In the genomic region with DNA sequence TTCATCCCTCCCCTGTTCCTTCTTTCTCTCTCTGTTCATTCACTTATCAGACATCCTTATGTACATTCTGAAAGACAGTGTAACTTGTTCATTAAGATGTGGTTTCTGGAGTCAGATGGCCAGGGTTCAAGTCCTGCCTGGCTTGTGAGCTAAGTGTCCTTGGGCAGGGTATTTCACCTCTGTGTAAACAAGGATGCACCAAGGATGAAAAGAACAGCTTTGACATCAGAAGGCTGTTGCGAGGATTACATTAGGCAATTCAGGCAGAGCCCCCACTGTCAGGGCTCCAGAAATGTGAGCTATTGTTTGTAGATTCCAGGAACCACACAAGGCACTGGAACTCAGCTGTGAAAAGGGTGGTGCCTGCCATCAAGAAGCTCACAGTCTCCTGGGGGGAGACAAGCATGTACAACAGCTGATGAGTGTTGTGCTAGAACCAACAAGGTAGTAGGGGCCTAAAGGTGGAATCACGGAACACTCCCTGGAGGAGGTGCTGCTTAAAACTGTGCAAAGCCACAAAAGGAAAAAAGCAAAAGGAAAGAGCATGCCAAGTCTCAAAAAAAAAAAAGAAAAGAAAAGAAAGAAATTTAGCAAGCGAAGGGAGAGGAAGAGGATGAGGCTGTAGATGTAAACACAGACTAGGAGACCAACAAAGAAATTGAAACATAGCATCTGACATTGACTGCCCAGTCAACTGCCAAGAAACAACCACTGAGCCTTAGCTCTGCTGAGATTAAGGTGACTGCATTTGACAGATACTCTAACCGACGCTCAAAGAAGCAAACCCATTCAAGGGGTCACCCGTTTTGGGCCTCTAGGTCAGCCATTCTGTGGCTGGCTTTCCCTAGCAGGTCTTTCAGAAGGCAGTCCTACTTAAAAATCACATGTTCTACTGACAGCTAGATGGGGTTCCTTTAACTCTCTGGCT, we compare ENCODE assay signal across 11 cellular contexts. TPM values are rescaled to one million over a fixed set of nuclear protein-coding genes. Genes with fewer than 3 reads are reported as not detected.
DNase-seq lines count a peak whose midpoint lies in the region; ATAC-seq, FAIRE-seq and TF ChIP-seq lines count a peak whose summit lies in the region.
"Had no signal": no experiment of that assay in that cellular context is flagged by ENCODE, and none has a peak within 500 bp of the region (broad histone marks: within the 10 kb centered on the region; RNA-seq: fewer than 3 reads in every experiment).

No MANE protein-coding gene starts in this region.

- no peaks in the 10 kb centered on the region for H3K27me3 ChIP-seq in GM23338 (ENCODE audit: insufficient read depth)
- H3K27me3 ChIP-seq in GM12878 (replicated peaks in 1 of 2; ENCODE audit: control insufficient read depth in 2 of 2, insufficient read depth in 2 of 2, low read length in 1 of 2), result no peaks in the 10 kb centered on the region
- no peaks in the 10 kb centered on the region for H3K27me3 ChIP-seq in smooth muscle cell (ENCODE audit: low read depth)

- DNase-seq in GM23338 (ENCODE audit: low spot score), result peak; percentile 46
- DNase-seq in GM12878 (ENCODE audit: low read depth, low spot score), result no peak
- DNase-seq in iris pigment epithelial cell (ENCODE audit: low read depth), result peak; percentile 97
- no peak for DNase-seq in smooth muscle cell (lab: John Stamatoyannopoulos, UW; ENCODE audit: unreplicated experiment)
- DNase-seq in HK-2 (ENCODE audit: unreplicated experiment), result no peak
- DNase-seq in activated T-cell treated with anti-CD3 and anti-CD28 coated beads, Interleukin-2, amount 50 U/mL, for 72 hours, result no peak
- DNase-seq: activated B cell treated with CpG ODN at 0.5 μM for 24 hours; activated naive CD4-positive, alpha-beta T cell treated with Interleukin-2 at 50 U/mL for 16 hours had no signal

- no peaks in the 10 kb centered on the region for H3K36me3 ChIP-seq in GM23338 (ENCODE audit: insufficient read depth)
- H3K36me3 ChIP-seq in GM12878 (ENCODE audit: control insufficient read depth in 2 of 2, insufficient read depth in 2 of 2, low read length in 1 of 2), result peaks cover 4 to 12% of the 10 kb centered on the region in 2 experiments
- no peaks in the 10 kb centered on the region for H3K36me3 ChIP-seq in smooth muscle cell (ENCODE audit: low read depth)

- peaks cover 30% of the 10 kb centered on the region for H3K4me1 ChIP-seq in GM23338 (ENCODE audit: insufficient read depth)
- H3K4me1 ChIP-seq in GM12878 (ENCODE audit: control insufficient read depth, insufficient read depth, low read length), result peaks cover 30% of the 10 kb centered on the region
- peaks cover 15% of the 10 kb centered on the region for H3K4me1 ChIP-seq in smooth muscle cell (ENCODE audit: low read depth)

- H3K4me3 ChIP-seq in GM23338 (no peak overlapping the region), GM12878 (no peak overlapping the region), smooth muscle cell (no peak overlapping the region)

- POLR2A ChIA-PET in GM12878 (lab: Charles Lee), result interaction anchor here (0.9 to 2.3 kb wide), 7 partner anchors 10 to 39 kb away, joined by 3 to 12 read pairs (median 4); no protein-coding TSS in a partner anchor

- peak; percentile 58 for ATAC-seq in GM23338
- no peak; the same call in 1 of the 3 replicates for ATAC-seq in GM12878
- no peak for ATAC-seq in HG02981 (IDR thresholded peaks at IDR 0.05; ENCODE audit: unreplicated experiment)
- ATAC-seq in activated T-cell treated with anti-CD3 and anti-CD28 coated beads, Interleukin-2, amount 50 U/mL, for 72 hours (replicated peaks in 1 of 2), result no peak
- no peak for ATAC-seq in HG03139 (IDR thresholded peaks at IDR 0.05; ENCODE audit: unreplicated experiment)

- BruUV-seq in GM12878 (replicated peaks; lab: Mats Ljungman, UMichigan), result no TSS peak

- H3K9ac ChIP-seq in GM12878 (ENCODE audit: control insufficient read depth, insufficient read depth, low read length), result no peak overlapping the region
- no peak overlapping the region for H3K9ac ChIP-seq in smooth muscle cell (ENCODE audit: low read depth)

- H3K27me3 Mint-ChIP-seq in GM23338 (ENCODE audit: insufficient read depth, low read depth, poor library complexity), result peaks cover 3% of the 10 kb centered on the region
- no peaks in the 10 kb centered on the region for H3K27me3 Mint-ChIP-seq in activated T-cell treated with anti-CD3 and anti-CD28 coated beads, Interleukin-2, amount 50 U/mL, for 72 hours (ENCODE audit: low read depth)
- H3K27me3 Mint-ChIP-seq: activated B cell treated with CpG ODN at 0.5 μM for 24 hours had no signal

- WGBS in GM12878 (ENCODE audit: insufficient coverage, insufficient replicate concordance, low lambda C conversion rate, missing lambda C conversion rate), result 83% methylated on average over 6 of the region's 6 CpGs
- WGBS in smooth muscle cell (ENCODE audit: low lambda C conversion rate), result 73% methylated on average over 6 of the region's 6 CpGs

- H2AFZ ChIP-seq in GM23338, result no peak overlapping the region
- no peak overlapping the region for H2AFZ ChIP-seq in GM12878 (ENCODE audit: control insufficient read depth, low read depth, low read length)
- no peak overlapping the region for H2AFZ ChIP-seq in smooth muscle cell (ENCODE audit: low read depth)

- TF ChIP-seq CTCF in GM23338 (conservative IDR thresholded peaks at IDR 0.05; ENCODE audit: low read depth in 2 of 2) (no peak), GM12878 (IDR thresholded peaks at IDR 0.05 in 2 of 3, conservative IDR thresholded peaks at IDR 0.05 in 1 of 3; ENCODE audit: control insufficient read depth in 2 of 3, extremely low read depth in 1 of 3, insufficient read depth in 1 of 3, low read depth in 3 of 3, low read length in 3 of 3) (no peak), smooth muscle cell (IDR thresholded peaks at IDR 0.05; ENCODE audit: borderline replicate concordance, insufficient read depth, poor library complexity, severe bottlenecking) (no peak)

- RAD21 ChIA-PET in GM12878 (lab: Charles Lee; ENCODE audit: unreplicated experiment), result interaction anchor here (0.6 to 5.2 kb wide), 11 partner anchors 7 to 84 kb away, joined by 3 to 21 read pairs (median 4); no protein-coding TSS in a partner anchor

- H3K4me2 ChIP-seq in GM23338 (peak overlapping the region; percentile 43), GM12878 (ENCODE audit: control insufficient read depth, insufficient read depth) (peak overlapping the region; percentile 34), smooth muscle cell (peak overlapping the region; percentile 31)

- no peaks in the 10 kb centered on the region for H3K9me2 ChIP-seq in GM23338 (ENCODE audit: insufficient read depth)

- H3K36me3 Mint-ChIP-seq in GM23338 (ENCODE audit: low read depth), result 0 out of 3 replicates have a peak, but pooled peaks cover 6% of the 10 kb centered on the region
- H3K36me3 Mint-ChIP-seq in activated T-cell treated with anti-CD3 and anti-CD28 coated beads, Interleukin-2, amount 50 U/mL, for 72 hours (ENCODE audit: insufficient read depth in 2 of 2), result no peaks in the 10 kb centered on the region

- H3K79me2 ChIP-seq in GM23338 (replicated peaks; ENCODE audit: insufficient read depth) (peaks cover 100% of the 10 kb centered on the region), GM12878 (ENCODE audit: control insufficient read depth, insufficient read depth, low read length) (peaks cover 100% of the 10 kb centered on the region), smooth muscle cell (ENCODE audit: low read depth) (peaks cover 88% of the 10 kb centered on the region)

- 0 out of 2 replicates have a peak, but pooled peaks cover 4% of the 10 kb centered on the region for H3F3A ChIP-seq in GM23338 (replicated peaks; ENCODE audit: low read depth)
- peaks cover 24% of the 10 kb centered on the region for H3F3A ChIP-seq in smooth muscle cell (ENCODE audit: low read depth)

- TF ChIP-seq POLR2A in GM12878 (IDR thresholded peaks at IDR 0.05; ENCODE audit: low read depth, low read length), result no peak

- H3K9me3 ChIP-seq in GM12878 (replicated peaks; ENCODE audit: control insufficient read depth, insufficient read depth, low read length), result no peaks in the 10 kb centered on the region; the same call in 2 of the 3 replicates
- H3K9me3 ChIP-seq in smooth muscle cell (replicated peaks; ENCODE audit: low read depth), result no peaks in the 10 kb centered on the region

- H3K27ac ChIP-seq in GM23338 (ENCODE audit: low read depth) (peak overlapping the region; percentile 81; the same call in 1 of the 2 replicates), GM12878 (ENCODE audit: control insufficient read depth, insufficient read depth) (no peak overlapping the region; the same call in 1 of the 2 replicates), smooth muscle cell (ENCODE audit: low read depth) (peak overlapping the region; percentile 81)

- H4K20me1 ChIP-seq in GM23338 (replicated peaks; ENCODE audit: insufficient read depth), result peaks cover 38% of the 10 kb centered on the region
- peaks cover 18% of the 10 kb centered on the region for H4K20me1 ChIP-seq in GM12878 (ENCODE audit: control insufficient read depth, insufficient read depth)
- H4K20me1 ChIP-seq in smooth muscle cell (ENCODE audit: low read depth), result peaks cover 80% of the 10 kb centered on the region

- no peak for FAIRE-seq in GM12878 (lab: Jason Lieb, UNC)
- FAIRE-seq: endometrium had no signal

- H3K9me3 Mint-ChIP-seq in GM23338, result 0 out of 3 replicates have a peak, but pooled peaks cover 4% of the 10 kb centered on the region
- no peaks in the 10 kb centered on the region for H3K9me3 Mint-ChIP-seq in activated T-cell treated with anti-CD3 and anti-CD28 coated beads, Interleukin-2, amount 50 U/mL, for 72 hours
- H3K9me3 Mint-ChIP-seq: activated B cell treated with CpG ODN at 0.5 μM for 24 hours had no signal

- in situ Hi-C loops in GM12878 (cut with MboI), result no loop called here

- CTCF ChIA-PET in GM12878 (lab: Yijun Ruan, JAX), result interaction anchor here (1.1 to 16.6 kb wide), 4 partner anchors 10 to 84 kb away, joined by 3 to 348 read pairs (median 98); no protein-coding TSS in a partner anchor

- intact Hi-C loops in GM12878 (cut with micrococcal nuclease; ENCODE audit: unreplicated experiment), result no loop called here

- H3K4me3 Mint-ChIP-seq in GM23338, result no peak overlapping the region
- H3K4me3 Mint-ChIP-seq in activated T-cell treated with anti-CD3 and anti-CD28 coated beads, Interleukin-2, amount 50 U/mL, for 72 hours, result no peak overlapping the region
- H3K4me3 Mint-ChIP-seq: activated B cell treated with CpG ODN at 0.5 μM for 24 hours had no signal

- SMC1A ChIA-PET in GM12878 (lab: Charles Lee; ENCODE audit: uncharacterized antibody, unreplicated experiment), result interaction anchor here (0.7 to 14.9 kb wide), 13 partner anchors 9 to 322 kb away, joined by 3 to 313 read pairs (median 3); no protein-coding TSS in a partner anchor

- no peak overlapping the region for H3K27ac Mint-ChIP-seq in GM23338
- H3K27ac Mint-ChIP-seq in activated T-cell treated with anti-CD3 and anti-CD28 coated beads, Interleukin-2, amount 50 U/mL, for 72 hours, result no peak overlapping the region

- TF ChIP-seq EP300 in GM12878 (IDR thresholded peaks at IDR 0.05; ENCODE audit: borderline replicate concordance in 1 of 2, control insufficient read depth in 1 of 2, low read depth in 2 of 2, low read length in 2 of 2), result no peak

- H3K4me1 Mint-ChIP-seq in GM23338, result peaks cover 40% of the 10 kb centered on the region
- no peaks in the 10 kb centered on the region for H3K4me1 Mint-ChIP-seq in activated T-cell treated with anti-CD3 and anti-CD28 coated beads, Interleukin-2, amount 50 U/mL, for 72 hours (ENCODE audit: low read depth)

- no peak for TF ChIP-seq RAD21 in GM12878 (IDR thresholded peaks at IDR 0.05; ENCODE audit: insufficient read depth, low read depth, low read length)

RNA-seq across cellular contexts. Expression of a gene that starts 12.5 kb away (rescaled TPM):
- 110 and 111 TPM in 2 replicates for total RNA-seq in GM23338 (2014; rRNA removed; shearing (Covaris generic))
- polyA plus RNA-seq in GM23338 (2016; fragmentation: Nextera tagmentation; extraction: Ambion mirVana), result 227 and 233 TPM in 2 replicates
- 93.6 and 94.6 TPM in 2 replicates for total RNA-seq in GM12878 (2013; cell fraction: nucleolus; rRNA removed)
- 86.5 and 95.7 TPM in 2 replicates for total RNA-seq in GM12878 (2014; rRNA removed)
- 204 and 212 TPM in 2 replicates for total RNA-seq in GM12878 (2014; rRNA removed; fragmentation: Illumina TruSeq; extraction: Trizol)
- total RNA-seq in GM12878 (2021), result 527 and 530 TPM in 2 replicates
- 553 TPM for polyA plus RNA-seq in GM12878 (2011; ENCODE audit: low read depth)
- polyA plus RNA-seq in GM12878 (2011; rRNA removed), result 133 and 220 TPM in 2 replicates
- polyA plus RNA-seq in GM12878 (2011; cell fraction: cytosol; rRNA removed), result 344 and 508 TPM in 2 replicates
- 200 and 240 TPM in 2 replicates for polyA plus RNA-seq in GM12878 (2011; cell fraction: nucleus; rRNA removed)
- 602 and 737 TPM in 2 replicates for polyA plus RNA-seq in GM12878 (2012)
- polyA plus RNA-seq in GM12878 (2014; fragmentation: Illumina TruSeq; extraction: Trizol), result 688 and 698 TPM in 2 replicates
- polyA plus RNA-seq in GM12878 (2014; fragmentation: Nextera tagmentation; extraction: Ambion mirVana), result 100 to 1,000 TPM; 133 to 338 TPM
- polyA plus RNA-seq in GM12878 (2014; rRNA removed), result 280 and 305 TPM in 2 replicates
- 100 to 1,000 TPM; 689 to 714 TPM for polyA plus RNA-seq in GM12878 (2016; fragmentation: Nextera tagmentation; extraction: Ambion mirVana)
- polyA minus RNA-seq in GM12878 (2011; rRNA and poly(A)+ RNA removed), result 275 and 304 TPM in 2 replicates
- polyA minus RNA-seq in GM12878 (2011; cell fraction: cytosol; rRNA and poly(A)+ RNA removed), result 146 and 173 TPM in 2 replicates
- 58.8 and 86.6 TPM in 2 replicates for polyA minus RNA-seq in GM12878 (2011; cell fraction: nucleus; rRNA and poly(A)+ RNA removed)
- 72.4 and 102 TPM in 2 replicates for total RNA-seq in smooth muscle cell
- 187 and 318 TPM in 2 replicates for polyA plus RNA-seq in smooth muscle cell
- 1 to 10 TPM; 1.4 to 1.7 TPM for total RNA-seq in activated T-cell treated with anti-CD3 and anti-CD28 coated beads, Interleukin-2, amount 50 U/mL, for 72 hours

Comparison
In these comparisons a context has a peak if more than half of its experiments do, and no peak if none do; other contexts are left out.
1. DNase-seq: peak in GM23338 (single experiment) and iris pigment epithelial cell (single experiment); none in GM12878 (single experiment), smooth muscle cell (single experiment), HK-2 (single experiment) and activated T-cell treated with anti-CD3 and anti-CD28 coated beads, Interleukin-2, amount 50 U/mL, for 72 hours (0 of 2).
2. RNA of a gene that starts 12.5 kb away (total RNA-seq): 86.5 to 530 TPM in GM12878, 110 to 111 TPM in GM23338 and 72.4 to 102 TPM in smooth muscle cell; 1.4 to 1.7 TPM in activated T-cell treated with anti-CD3 and anti-CD28 coated beads, Interleukin-2, amount 50 U/mL, for 72 hours; every median in the first group is over 10 times any median in the second.
3. Peak in every context shown above with its lines, with median percentiles within 50 percentile points of each other: H3K4me2 ChIP-seq.